In genomic region chr19:47331931-47332547, GRCh38 we compare ENCODE assay signal across 1 cellular context.
TF ChIP-seq lines count a peak whose summit lies in the region.

Gene C5AR2, plus strand, starts transcription at chr19:47332175. Its CDS starts 8,625 bp downstream, at chr19:47340800.

TF ChIP-seq in liver, 16 proteins besides CTCF, POLR2A, EP300 and RAD21 (continued from another document):
- TF ChIP-seq, protein P1, sequence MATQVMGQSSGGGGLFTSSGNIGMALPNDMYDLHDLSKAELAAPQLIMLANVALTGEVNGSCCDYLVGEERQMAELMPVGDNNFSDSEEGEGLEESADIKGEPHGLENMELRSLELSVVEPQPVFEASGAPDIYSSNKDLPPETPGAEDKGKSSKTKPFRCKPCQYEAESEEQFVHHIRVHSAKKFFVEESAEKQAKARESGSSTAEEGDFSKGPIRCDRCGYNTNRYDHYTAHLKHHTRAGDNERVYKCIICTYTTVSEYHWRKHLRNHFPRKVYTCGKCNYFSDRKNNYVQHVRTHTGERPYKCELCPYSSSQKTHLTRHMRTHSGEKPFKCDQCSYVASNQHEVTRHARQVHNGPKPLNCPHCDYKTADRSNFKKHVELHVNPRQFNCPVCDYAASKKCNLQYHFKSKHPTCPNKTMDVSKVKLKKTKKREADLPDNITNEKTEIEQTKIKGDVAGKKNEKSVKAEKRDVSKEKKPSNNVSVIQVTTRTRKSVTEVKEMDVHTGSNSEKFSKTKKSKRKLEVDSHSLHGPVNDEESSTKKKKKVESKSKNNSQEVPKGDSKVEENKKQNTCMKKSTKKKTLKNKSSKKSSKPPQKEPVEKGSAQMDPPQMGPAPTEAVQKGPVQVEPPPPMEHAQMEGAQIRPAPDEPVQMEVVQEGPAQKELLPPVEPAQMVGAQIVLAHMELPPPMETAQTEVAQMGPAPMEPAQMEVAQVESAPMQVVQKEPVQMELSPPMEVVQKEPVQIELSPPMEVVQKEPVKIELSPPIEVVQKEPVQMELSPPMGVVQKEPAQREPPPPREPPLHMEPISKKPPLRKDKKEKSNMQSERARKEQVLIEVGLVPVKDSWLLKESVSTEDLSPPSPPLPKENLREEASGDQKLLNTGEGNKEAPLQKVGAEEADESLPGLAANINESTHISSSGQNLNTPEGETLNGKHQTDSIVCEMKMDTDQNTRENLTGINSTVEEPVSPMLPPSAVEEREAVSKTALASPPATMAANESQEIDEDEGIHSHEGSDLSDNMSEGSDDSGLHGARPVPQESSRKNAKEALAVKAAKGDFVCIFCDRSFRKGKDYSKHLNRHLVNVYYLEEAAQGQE (IDR thresholded peaks at IDR 0.05) = no peak
